Comparison of ENCODE assay signal across 10 cellular contexts in the genomic region with DNA sequence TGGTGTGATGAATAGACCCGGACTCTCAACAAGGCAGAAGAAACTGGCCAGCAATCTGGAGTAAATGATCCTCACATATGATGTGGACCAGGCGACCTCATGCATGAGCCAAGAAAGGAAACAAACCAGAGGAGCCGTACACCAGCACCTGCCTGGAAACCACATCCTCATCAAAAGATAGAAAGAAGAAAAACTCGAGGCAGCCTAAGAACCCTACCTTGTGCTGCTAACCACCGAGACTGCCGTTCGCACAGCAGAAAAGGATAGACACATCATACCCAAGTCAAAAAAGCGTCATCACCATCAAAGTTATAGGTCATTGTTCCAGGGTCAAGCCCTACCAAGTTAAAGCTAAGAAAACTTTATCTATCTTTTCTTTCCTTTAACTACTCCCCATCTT.
DNase-seq lines count a peak whose midpoint lies in the region; ATAC-seq, FAIRE-seq and TF ChIP-seq lines count a peak whose summit lies in the region.
"Had no signal": no experiment of that assay in that cellular context is flagged by ENCODE, and none has a peak within 500 bp of the region (broad histone marks: within the 10 kb centered on the region; RNA-seq: fewer than 3 reads in every experiment).

No MANE protein-coding gene starts in this region.

- no peaks in the 10 kb centered on the region for H3F3A ChIP-seq in SK-N-SH (replicated peaks; ENCODE audit: insufficient read depth)

- peak; percentile 63 for DNase-seq in GM12865 (ENCODE audit: low read depth)
- peak; percentile 64 for DNase-seq in activated CD8-positive, alpha-beta memory T cell treated with anti-CD3 and anti-CD28 coated beads for 24 hours
- peak; percentile 4 to 87 (median 63) for DNase-seq in naive thymus-derived CD8-positive, alpha-beta T cell
- no peak for DNase-seq in SK-N-SH
- DNase-seq in GM12892 (ENCODE audit: insufficient read length), result no peak
- DNase-seq in chondrocyte (ENCODE audit: low spot score), result no peak
- DNase-seq in T1000 (lab: John Stamatoyannopoulos, UW), result no peak
- DNase-seq: AML-193 had no signal

- no peak overlapping the region for H3K4me3 ChIP-seq in GM12865 (ENCODE audit: low read depth, low read length)
- no peak overlapping the region for H3K4me3 ChIP-seq in SK-N-SH (ENCODE audit: low read depth in 2 of 2, low read length in 1 of 2)
- H3K4me3 ChIP-seq: cardiac muscle cell had no signal

- peaks cover 18 to 39% (median 27%) of the 10 kb centered on the region in 4 donors for H3K4me1 Mint-ChIP-seq in naive thymus-derived CD8-positive, alpha-beta T cell
- no peaks in the 10 kb centered on the region for H3K4me1 Mint-ChIP-seq in chondrocyte (ENCODE audit: low read depth)

- H3K4me1 ChIP-seq in SK-N-SH (ENCODE audit: control insufficient read depth in 1 of 2, insufficient read depth in 2 of 2, low read depth in 1 of 2, low read length in 1 of 2), result no peaks in the 10 kb centered on the region

- H3K4me3 Mint-ChIP-seq in naive thymus-derived CD8-positive, alpha-beta T cell, result peak overlapping the region in 9 of 10 donors; percentile 29 to 68 (median 48)
- no peak overlapping the region for H3K4me3 Mint-ChIP-seq in chondrocyte (ENCODE audit: unreplicated experiment)

- no peak overlapping the region for H3K27ac ChIP-seq in SK-N-SH (ENCODE audit: low read depth in 2 of 2, low read length in 1 of 2)
- H3K27ac ChIP-seq: cardiac muscle cell had no signal

- CTCF ChIA-PET in SK-N-SH (lab: Yijun Ruan, JAX), result interaction anchor here (1.0 kb wide), 2 partner anchors 11 to 268 kb away, joined by 3 read pairs; no protein-coding TSS in a partner anchor

- H4K20me1 ChIP-seq in SK-N-SH (ENCODE audit: insufficient read depth), result no peaks in the 10 kb centered on the region

- no peak for TF ChIP-seq RAD21 in SK-N-SH (IDR thresholded peaks at IDR 0.05; ENCODE audit: low read length)

- no peak for FAIRE-seq in GM12892 (lab: Jason Lieb, UNC)

- TF ChIP-seq EP300 in SK-N-SH (IDR thresholded peaks at IDR 0.05; ENCODE audit: borderline replicate concordance in 1 of 2, low read depth in 1 of 2, low read length in 1 of 2), result no peak

- no peaks in the 10 kb centered on the region for H3K27me3 Mint-ChIP-seq in naive thymus-derived CD8-positive, alpha-beta T cell
- H3K27me3 Mint-ChIP-seq in chondrocyte (ENCODE audit: low read depth), result peaks cover 2% of the 10 kb centered on the region

- no peak overlapping the region for H3K4me2 ChIP-seq in SK-N-SH

- H3K9me3 Mint-ChIP-seq in naive thymus-derived CD8-positive, alpha-beta T cell, result peaks cover 0 to 9% (median 0%) of the 10 kb centered on the region in 9 donors
- H3K9me3 Mint-ChIP-seq in chondrocyte (ENCODE audit: low read depth), result no peaks in the 10 kb centered on the region

- 74% methylated on average over 8 of the region's 8 CpGs for WGBS in SK-N-SH (ENCODE audit: low lambda C conversion rate)

- H3K79me2 ChIP-seq in SK-N-SH (ENCODE audit: insufficient read depth), result no peaks in the 10 kb centered on the region

- TF ChIP-seq CTCF in GM12865 (IDR thresholded peaks at IDR 0.05; ENCODE audit: insufficient read depth, low read depth, low read length, missing control alignments) (no peak), SK-N-SH (IDR thresholded peaks at IDR 0.05) (no peak), chondrocyte (IDR thresholded peaks at IDR 0.05) (no peak)

- H3K9me2 ChIP-seq in SK-N-SH, result no peaks in the 10 kb centered on the region

- H3K27me3 ChIP-seq in SK-N-SH (ENCODE audit: insufficient read depth), result no peaks in the 10 kb centered on the region
- H3K27me3 ChIP-seq: cardiac muscle cell had no signal

- H3K27ac Mint-ChIP-seq in naive thymus-derived CD8-positive, alpha-beta T cell, result peak overlapping the region; percentile 27 to 96 (median 77)
- H3K27ac Mint-ChIP-seq in chondrocyte (ENCODE audit: unreplicated experiment), result no peak overlapping the region

- H3K9me3 ChIP-seq in SK-N-SH, result no peaks in the 10 kb centered on the region

- POLR2A ChIA-PET in naive thymus-derived CD8-positive, alpha-beta T cell (lab: Charles Lee), result interaction anchor here (0.6 to 1.3 kb wide), 4 partner anchors 22 to 373 kb away, joined by 3 to 5 read pairs (median 4); partner anchors contain the start of gene AMN1
- POLR2A ChIA-PET in SK-N-SH (lab: Yijun Ruan, JAX), result no interaction called here

- TF ChIP-seq POLR2A in GM12892 (IDR thresholded peaks at IDR 0.05; ENCODE audit: low read depth, low read length), result no peak

- H2AFZ ChIP-seq in SK-N-SH (ENCODE audit: low read depth), result no peak overlapping the region

- peaks cover 4 to 17% (median 10%) of the 10 kb centered on the region in 3 donors for H3K36me3 Mint-ChIP-seq in naive thymus-derived CD8-positive, alpha-beta T cell
- no peaks in the 10 kb centered on the region for H3K36me3 Mint-ChIP-seq in chondrocyte (ENCODE audit: low read depth)

- ATAC-seq in HG03064 (IDR thresholded peaks at IDR 0.05; ENCODE audit: low read depth, unreplicated experiment), result peak; percentile 74
- ATAC-seq in naive thymus-derived CD8-positive, alpha-beta T cell, result peak; percentile 98 to 99

- no peak overlapping the region for H3K9ac ChIP-seq in SK-N-SH

- H3K36me3 ChIP-seq in SK-N-SH (replicated peaks in 1 of 2; ENCODE audit: control insufficient read depth in 1 of 2, insufficient read depth in 2 of 2, low read length in 1 of 2), result no peaks in the 10 kb centered on the region
- H3K36me3 ChIP-seq: cardiac muscle cell had no signal

TF ChIP-seq in SK-N-SH, 30 proteins besides CTCF, POLR2A, EP300 and RAD21:
- TF ChIP-seq PBX3 (IDR thresholded peaks at IDR 0.05) (no peak), YY1 (IDR thresholded peaks at IDR 0.05; ENCODE audit: low read depth) (no peak), NFIC (IDR thresholded peaks at IDR 0.05; ENCODE audit: borderline replicate concordance) (no peak), GABPA (IDR thresholded peaks at IDR 0.05; ENCODE audit: low read depth) (no peak), POLR2AphosphoS5 (IDR thresholded peaks at IDR 0.05; ENCODE audit: low read depth, low read length) (no peak), RCOR1 (IDR thresholded peaks at IDR 0.05; ENCODE audit: low read length) (no peak), RFX5 (IDR thresholded peaks at IDR 0.05; ENCODE audit: low read length) (no peak), FOXJ3 (CRISPR knock-in tag; IDR thresholded peaks at IDR 0.05) (no peak), ELF1 (IDR thresholded peaks at IDR 0.05) (no peak), JUND (IDR thresholded peaks at IDR 0.05) (no peak), MEF2A (IDR thresholded peaks at IDR 0.05; ENCODE audit: borderline replicate concordance, low read depth) (no peak)
- TF ChIP-seq, protein P1, sequence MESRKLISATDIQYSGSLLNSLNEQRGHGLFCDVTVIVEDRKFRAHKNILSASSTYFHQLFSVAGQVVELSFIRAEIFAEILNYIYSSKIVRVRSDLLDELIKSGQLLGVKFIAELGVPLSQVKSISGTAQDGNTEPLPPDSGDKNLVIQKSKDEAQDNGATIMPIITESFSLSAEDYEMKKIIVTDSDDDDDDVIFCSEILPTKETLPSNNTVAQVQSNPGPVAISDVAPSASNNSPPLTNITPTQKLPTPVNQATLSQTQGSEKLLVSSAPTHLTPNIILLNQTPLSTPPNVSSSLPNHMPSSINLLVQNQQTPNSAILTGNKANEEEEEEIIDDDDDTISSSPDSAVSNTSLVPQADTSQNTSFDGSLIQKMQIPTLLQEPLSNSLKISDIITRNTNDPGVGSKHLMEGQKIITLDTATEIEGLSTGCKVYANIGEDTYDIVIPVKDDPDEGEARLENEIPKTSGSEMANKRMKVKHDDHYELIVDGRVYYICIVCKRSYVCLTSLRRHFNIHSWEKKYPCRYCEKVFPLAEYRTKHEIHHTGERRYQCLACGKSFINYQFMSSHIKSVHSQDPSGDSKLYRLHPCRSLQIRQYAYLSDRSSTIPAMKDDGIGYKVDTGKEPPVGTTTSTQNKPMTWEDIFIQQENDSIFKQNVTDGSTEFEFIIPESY (IDR thresholded peaks at IDR 0.05; ENCODE audit: borderline replicate concordance, low read depth), result no peak

Comparison
In these comparisons a context has a peak if more than half of its experiments do, and no peak if none do; other contexts are left out.
1. DNase-seq: peak in GM12865 (single experiment), activated CD8-positive, alpha-beta memory T cell treated with anti-CD3 and anti-CD28 coated beads for 24 hours (single experiment) and naive thymus-derived CD8-positive, alpha-beta T cell (10 of 10); none in SK-N-SH (single experiment), GM12892 (single experiment), chondrocyte (single experiment) and T1000 (single experiment).